27 cellular contexts compared by ENCODE assay signal in genomic region chr5:172490739-172491461, GRCh38. TPM values are rescaled to one million over a fixed set of nuclear protein-coding genes. Genes with fewer than 3 reads are reported as not detected.
DNase-seq lines count a peak whose midpoint lies in the region; ATAC-seq and TF ChIP-seq lines count a peak whose summit lies in the region.
"Had no signal": no experiment of that assay in that cellular context is flagged by ENCODE, and none has a peak within 500 bp of the region (broad histone marks: within the 10 kb centered on the region; RNA-seq: fewer than 3 reads in every experiment).

No MANE protein-coding gene starts in this region.

- H3K9me3 Mint-ChIP-seq in osteocyte (ENCODE audit: unreplicated experiment) = no peaks in the 10 kb centered on the region
- H3K9me3 Mint-ChIP-seq in CD8-positive, alpha-beta T cell = no peaks in the 10 kb centered on the region
- H3K9me3 Mint-ChIP-seq: activated CD4-positive, alpha-beta memory T cell treated with anti-CD3 and anti-CD28 coated beads, Interleukin-2, amount 10 ng/mL, durations not matched to agents 7 days and 5 days; activated naive CD4-positive, alpha-beta T cell treated with anti-CD3 and anti-CD28 coated beads, Interleukin-2, amount 10 ng/mL, durations not matched to agents 7 days and 5 days; HFFc6 had no signal

- peak overlapping the region in 10 of 11 experiments; percentile 32 to 96 (median 81); a peak in 20 of 22 replicates for H3K4me2 ChIP-seq in BLaER1 treated with 17β-estradiol and CSF1 and Interleukin-3, amounts not matched to agents 10 nM and 100 nM

- no peak for TF ChIP-seq CTCF in coronary artery (IDR thresholded peaks at IDR 0.05)
- no peak for TF ChIP-seq CTCF in osteocyte (IDR thresholded peaks at IDR 0.05)
- TF ChIP-seq CTCF in CD8-positive, alpha-beta T cell (IDR thresholded peaks at IDR 0.05) = no peak
- no peak for TF ChIP-seq CTCF in esophagus squamous epithelium (IDR thresholded peaks at IDR 0.05)

- no peaks in the 10 kb centered on the region for H3K4me1 Mint-ChIP-seq in osteocyte (ENCODE audit: unreplicated experiment)
- H3K4me1 Mint-ChIP-seq in CD8-positive, alpha-beta T cell (ENCODE audit: low read depth) = no peaks in the 10 kb centered on the region
- H3K4me1 Mint-ChIP-seq: activated CD4-positive, alpha-beta memory T cell treated with anti-CD3 and anti-CD28 coated beads, Interleukin-2, amount 10 ng/mL, durations not matched to agents 7 days and 5 days; activated naive CD4-positive, alpha-beta T cell treated with anti-CD3 and anti-CD28 coated beads, Interleukin-2, amount 10 ng/mL, durations not matched to agents 7 days and 5 days had no signal

- peaks cover 0 to 73% (median 53%) of the 10 kb centered on the region in 10 experiments; a peak in 18 of 20 replicates for H3K4me1 ChIP-seq in BLaER1 treated with 17β-estradiol and CSF1 and Interleukin-3, amounts not matched to agents 10 nM and 100 nM
- H3K4me1 ChIP-seq in CD8-positive, alpha-beta T cell (ENCODE audit: insufficient read depth, low read length) = no peaks in the 10 kb centered on the region
- peaks cover 0 to 9% (median 0%) of the 10 kb centered on the region in 3 donors for H3K4me1 ChIP-seq in esophagus squamous epithelium
- H3K4me1 ChIP-seq: Peyer's patch, uterus had no signal

- POLR2A ChIA-PET in CD8-positive, alpha-beta T cell (lab: Charles Lee) = no interaction called here

- ATAC-seq in CD8-positive, alpha-beta T cell = no peak
- ATAC-seq in HG02642 (IDR thresholded peaks at IDR 0.05; ENCODE audit: poor library complexity, unreplicated experiment) = no peak
- ATAC-seq: heart left ventricle had no signal

- peak overlapping the region in 5 of 11 experiments; percentile 1 to 48 (median 31); a peak in 6 of 22 replicates for H3K9ac ChIP-seq in BLaER1 treated with 17β-estradiol and CSF1 and Interleukin-3, amounts not matched to agents 10 nM and 100 nM

- DNase-seq in HT1080 (ENCODE audit: low read depth) (peak; percentile 5), coronary artery (ENCODE audit: low spot score) (peak; percentile 40), osteocyte (ENCODE audit: extremely low spot score, unreplicated experiment) (peak; percentile 75), esophagus squamous epithelium (lab: John Stamatoyannopoulos, UW) (no peak)
- DNase-seq in CD8-positive, alpha-beta T cell = no peak
- DNase-seq: activated CD4-positive, alpha-beta memory T cell treated with anti-CD3 and anti-CD28 coated beads, Interleukin-2, amount 10 ng/mL, durations not matched to agents 7 days and 5 days; activated CD4-positive, CD25-positive, alpha-beta regulatory T cell treated with anti-CD3 and anti-CD28 coated beads, Interleukin-2, amount 50 U/mL, for 72 hours; activated naive CD4-positive, alpha-beta T cell treated with anti-CD3 and anti-CD28 coated beads, Interleukin-2, amount 10 ng/mL, durations not matched to agents 7 days and 5 days; activated T-cell treated with anti-CD3 and anti-CD28 coated beads, Interleukin-2, amount 50 U/mL, for 1 hour; anterior cingulate cortex; DMS 273 treated with DMSO at 0.1 percent for 48 hours; HFFc6; mesenchymal stem cell; MV-4-11; NCI-H1694; NCI-H510A treated with DMSO at 0.1 percent for 48 hours; NK-92 treated with Interleukin-12 subunit alpha and Interleukin-12 subunit beta, amount 100 ng/mL, for 24 hours; T-helper 1 cell; uterus had no signal

- no peaks in the 10 kb centered on the region; a peak in 1 of 22 replicates for H4K20me1 ChIP-seq in BLaER1 treated with 17β-estradiol and CSF1 and Interleukin-3, amounts not matched to agents 10 nM and 100 nM

- no peak overlapping the region for H3K4me3 Mint-ChIP-seq in osteocyte (ENCODE audit: unreplicated experiment)
- no peak overlapping the region for H3K4me3 Mint-ChIP-seq in CD8-positive, alpha-beta T cell
- H3K4me3 Mint-ChIP-seq: activated CD4-positive, alpha-beta memory T cell treated with anti-CD3 and anti-CD28 coated beads, Interleukin-2, amount 10 ng/mL, durations not matched to agents 7 days and 5 days; activated naive CD4-positive, alpha-beta T cell treated with anti-CD3 and anti-CD28 coated beads, Interleukin-2, amount 10 ng/mL, durations not matched to agents 7 days and 5 days; HFFc6 had no signal

- intact Hi-C loops in CD8-positive, alpha-beta T cell (cut with DNase I, micrococcal nuclease) = no loop called here
- intact Hi-C loops in esophagus squamous epithelium (cut with DNase I) = no loop called here

- peak overlapping the region in 1 of 10 experiments; percentile 26; a peak in 3 of 20 replicates for H3K4me3 ChIP-seq in BLaER1 treated with 17β-estradiol and CSF1 and Interleukin-3, amounts not matched to agents 10 nM and 100 nM
- H3K4me3 ChIP-seq in coronary artery (no peak overlapping the region), esophagus squamous epithelium (no peak overlapping the region)
- no peak overlapping the region for H3K4me3 ChIP-seq in CD8-positive, alpha-beta T cell (ENCODE audit: low read depth, low read length)
- H3K4me3 ChIP-seq: dorsolateral prefrontal cortex, heart left ventricle, Peyer's patch, SJCRH30, uterus had no signal

- peak overlapping the region in 5 of 11 experiments; percentile 5 to 58 (median 55); a peak in 9 of 22 replicates for H3K27ac ChIP-seq in BLaER1 treated with 17β-estradiol and CSF1 and Interleukin-3, amounts not matched to agents 10 nM and 100 nM
- H3K27ac ChIP-seq in coronary artery (no peak overlapping the region), esophagus squamous epithelium (no peak overlapping the region)
- no peak overlapping the region for H3K27ac ChIP-seq in CD8-positive, alpha-beta T cell (ENCODE audit: low read depth, low read length)
- H3K27ac ChIP-seq: dorsolateral prefrontal cortex, epithelial cell of prostate, neutrophil, Peyer's patch, SJCRH30, uterus had no signal

- peaks cover 0 to 3% (median 0%) of the 10 kb centered on the region in 11 experiments; a peak in 1 of 22 replicates for H3K27me3 ChIP-seq in BLaER1 treated with 17β-estradiol and CSF1 and Interleukin-3, amounts not matched to agents 10 nM and 100 nM
- no peaks in the 10 kb centered on the region for H3K27me3 ChIP-seq in CD8-positive, alpha-beta T cell (ENCODE audit: insufficient read depth, low read length)
- H3K27me3 ChIP-seq in esophagus squamous epithelium = no peaks in the 10 kb centered on the region
- H3K27me3 ChIP-seq: dorsolateral prefrontal cortex, heart left ventricle, neutrophil, Peyer's patch, SJCRH30, uterus had no signal

- CTCF ChIA-PET in CD8-positive, alpha-beta T cell (lab: Charles Lee) = no interaction called here

- H3K9me3 ChIP-seq in BLaER1 treated with 17β-estradiol and CSF1 and Interleukin-3, amounts not matched to agents 10 nM and 100 nM (replicated peaks in 1 of 11) = peaks cover 0 to 2% (median 0%) of the 10 kb centered on the region in 11 experiments; a peak in 4 of 22 replicates
- H3K9me3 ChIP-seq in CD8-positive, alpha-beta T cell (ENCODE audit: low read length) = no peaks in the 10 kb centered on the region
- H3K9me3 ChIP-seq in esophagus squamous epithelium = no peaks in the 10 kb centered on the region
- H3K9me3 ChIP-seq: heart left ventricle, neutrophil, Peyer's patch, SJCRH30, uterus had no signal

- H3K27me3 Mint-ChIP-seq in osteocyte (ENCODE audit: unreplicated experiment) = peaks cover 40% of the 10 kb centered on the region
- H3K27me3 Mint-ChIP-seq in CD8-positive, alpha-beta T cell (ENCODE audit: low read depth) = peaks cover 13% of the 10 kb centered on the region

- no peak for TF ChIP-seq POLR2A in esophagus squamous epithelium (IDR thresholded peaks at IDR 0.05)

- no peaks in the 10 kb centered on the region for H3K36me3 ChIP-seq in BLaER1 treated with 17β-estradiol and CSF1 and Interleukin-3, amounts not matched to agents 10 nM and 100 nM
- H3K36me3 ChIP-seq in CD8-positive, alpha-beta T cell (ENCODE audit: insufficient read depth, low read length) = no peaks in the 10 kb centered on the region
- H3K36me3 ChIP-seq in esophagus squamous epithelium = no peaks in the 10 kb centered on the region
- H3K36me3 ChIP-seq: heart left ventricle, neutrophil, Peyer's patch, SJCRH30, uterus had no signal

- WGBS in esophagus squamous epithelium, 2 donors = 79 to 84% methylated on average over 4 to 6 of the region's 9 CpGs

- no peak overlapping the region for H3K27ac Mint-ChIP-seq in osteocyte (ENCODE audit: unreplicated experiment)
- no peak overlapping the region for H3K27ac Mint-ChIP-seq in CD8-positive, alpha-beta T cell
- H3K27ac Mint-ChIP-seq: activated CD4-positive, alpha-beta memory T cell treated with anti-CD3 and anti-CD28 coated beads, Interleukin-2, amount 10 ng/mL, durations not matched to agents 7 days and 5 days; activated naive CD4-positive, alpha-beta T cell treated with anti-CD3 and anti-CD28 coated beads, Interleukin-2, amount 10 ng/mL, durations not matched to agents 7 days and 5 days; HFFc6 had no signal

- H3K36me3 Mint-ChIP-seq in osteocyte (ENCODE audit: unreplicated experiment) = no peaks in the 10 kb centered on the region
- H3K36me3 Mint-ChIP-seq in CD8-positive, alpha-beta T cell = no peaks in the 10 kb centered on the region
- H3K36me3 Mint-ChIP-seq: activated naive CD4-positive, alpha-beta T cell treated with anti-CD3 and anti-CD28 coated beads, Interleukin-2, amount 10 ng/mL, durations not matched to agents 7 days and 5 days had no signal

RNA-seq across cellular contexts. Expression of gene SH3PXD2B, which starts 36.6 kb away (rescaled TPM):
- 5.3 and 6.4 TPM in 2 replicates for total RNA-seq in HT1080 (2014; rRNA removed; shearing (Covaris generic))
- 2.3 and 2.7 TPM in 2 replicates for polyA plus RNA-seq in HT1080 (2015; cell fraction: cytosol; rRNA removed)
- polyA plus RNA-seq in HT1080 (2015; cell fraction: nucleus; rRNA removed) = 4.5 and 5.0 TPM in 2 replicates
- total RNA-seq in osteocyte (114 and 125 TPM in 2 replicates), esophagus squamous epithelium (10 to 100 TPM in 3 of 4 donors, 1 to 10 TPM in 1; 7.1 to 22.1 (median 13.8) TPM)
- under 1 TPM; 0.03 to 0.08 TPM for total RNA-seq in CD8-positive, alpha-beta T cell

Comparison
In these comparisons a context has a peak if more than half of its experiments do, and no peak if none do; other contexts are left out.
1. DNase-seq: peak in HT1080 (single experiment), coronary artery (single experiment) and osteocyte (single experiment); none in CD8-positive, alpha-beta T cell (0 of 7) and esophagus squamous epithelium (single experiment).